ENCODE assay signal across 22 cellular contexts in the genomic region with DNA sequence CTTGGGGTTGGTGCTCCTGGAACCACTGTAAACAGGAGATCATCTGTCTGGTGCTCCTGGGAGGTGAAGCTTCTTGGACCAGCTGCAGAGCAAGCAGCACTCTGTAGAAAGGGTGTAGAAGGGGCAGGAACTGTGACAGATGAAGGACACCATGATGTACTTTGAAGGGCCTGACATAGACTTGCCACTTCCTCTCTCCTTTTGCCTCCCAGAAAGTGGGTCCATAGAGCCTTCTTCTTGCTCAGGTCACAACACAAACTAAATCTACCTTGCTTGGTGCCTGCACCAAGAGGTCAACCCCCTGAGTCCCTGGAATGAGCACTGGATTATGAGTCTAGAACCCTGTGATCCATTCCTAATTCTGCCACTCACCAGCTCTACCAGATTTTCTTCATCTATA.
"Had no signal": no experiment of that assay in that cellular context is flagged by ENCODE, and none has a peak within 500 bp of the region (broad histone marks: within the 10 kb centered on the region; RNA-seq: fewer than 3 reads in every experiment).

No MANE protein-coding gene starts in this region.

- H3K36me3 ChIP-seq: adrenal gland, ascending aorta, left lung, stomach, suprapubic skin, transverse colon, vagina had no signal

- H3K36me3 Mint-ChIP-seq: activated naive CD8-positive, alpha-beta T cell; stimulated activated memory B cell treated with anti-CD40 and anti-IgM and Interleukin-4, amounts not matched to agents 10 μg/mL and 1 μg/mL and 100 μg/mL, for 72 hours had no signal

- H3K27ac ChIP-seq: adrenal gland, ascending aorta, left lung, stomach, suprapubic skin, vagina had no signal

- H3K27ac Mint-ChIP-seq: activated B cell treated with CpG ODN at 0.5 μM for 24 hours; activated CD4-positive, alpha-beta T cell treated with anti-CD3 and anti-CD28 coated beads for 36 hours; activated naive CD8-positive, alpha-beta T cell; activated T-helper 2 cell treated with anti-CD3 and anti-CD28 coated beads, Interferon-gamma antibody, Interleukin-2, Interleukin-4, amounts not matched to agents 10 μg/mL and 5 μg/mL and 100 μg/mL, durations not matched to agents 14 hours and 24 hours and 36 hours; immature natural killer cell; natural killer cell; stimulated activated memory B cell treated with anti-CD40 and anti-IgM and Interleukin-4, amounts not matched to agents 10 μg/mL and 1 μg/mL and 100 μg/mL, for 72 hours had no signal

- H3K27me3 ChIP-seq: ascending aorta, suprapubic skin, transverse colon, vagina had no signal

- H3K4me3 ChIP-seq: adrenal gland, ascending aorta, left lung, lung, stomach, suprapubic skin, transverse colon, vagina had no signal

- ATAC-seq: activated CD4-positive, alpha-beta T cell treated with anti-CD3 and anti-CD28 coated beads for 36 hours; activated T-cell treated with anti-CD3 and anti-CD28 coated beads, Interleukin-2, amount 50 U/mL, for 4 hours; left lung; natural killer cell; stimulated activated memory B cell treated with anti-CD40 and anti-IgM and Interleukin-4, amounts not matched to agents 10 μg/mL and 1 μg/mL and 100 μg/mL, for 72 hours had no signal

- H3K4me1 ChIP-seq: adrenal gland, ascending aorta, left lung, stomach had no signal

- H3K4me3 Mint-ChIP-seq: activated B cell treated with CpG ODN at 0.5 μM for 24 hours; activated CD4-positive, alpha-beta T cell treated with anti-CD3 and anti-CD28 coated beads for 36 hours; activated naive CD8-positive, alpha-beta T cell; activated T-cell treated with anti-CD3 and anti-CD28 coated beads, Interleukin-2, amount 50 U/mL, for 4 hours; immature natural killer cell; natural killer cell; stimulated activated memory B cell treated with anti-CD40 and anti-IgM and Interleukin-4, amounts not matched to agents 10 μg/mL and 1 μg/mL and 100 μg/mL, for 72 hours had no signal

- DNase-seq: activated B cell treated with CpG ODN at 0.5 μM for 24 hours; activated CD4-positive, alpha-beta T cell treated with anti-CD3 and anti-CD28 coated beads for 36 hours; activated CD4-positive, alpha-beta T cell treated with anti-CD3 and anti-CD28 coated beads, Interleukin-2, amount 50 U/mL, for 4 hours; activated CD8-positive, alpha-beta memory T cell treated with anti-CD3 and anti-CD28 coated beads for 24 hours; activated CD8-positive, alpha-beta memory T cell treated with anti-CD3 and anti-CD28 coated beads, Interleukin-2, amount 50 U/mL, for 4 hours; activated naive CD4-positive, alpha-beta T cell; activated T-cell treated with anti-CD3 and anti-CD28 coated beads, Interleukin-2, amount 50 U/mL, for 4 hours; adrenal gland; immature natural killer cell; left lung; natural killer cell; stimulated activated CD4-positive, alpha-beta T cell treated with anti-CD3 and anti-CD28 coated beads, Interleukin-15, amount 100 ng/mL, for 24 hours; stomach; T-helper 9 cell had no signal

- H3K4me1 Mint-ChIP-seq: activated B cell treated with CpG ODN at 0.5 μM for 24 hours; immature natural killer cell; natural killer cell; stimulated activated memory B cell treated with anti-CD40 and anti-IgM and Interleukin-4, amounts not matched to agents 10 μg/mL and 1 μg/mL and 100 μg/mL, for 72 hours had no signal
